13 cellular contexts compared by ENCODE assay signal in genomic region chr9:79757906-79758669, GRCh38.
DNase-seq lines count a peak whose midpoint lies in the region; ATAC-seq and TF ChIP-seq lines count a peak whose summit lies in the region.
"Had no signal": no experiment of that assay in that cellular context is flagged by ENCODE, and none has a peak within 500 bp of the region (broad histone marks: within the 10 kb centered on the region; RNA-seq: fewer than 3 reads in every experiment).

No MANE protein-coding gene starts in this region.

- CTCF ChIA-PET in Panc1 (lab: Charles Lee) = no interaction called here

- in situ Hi-C loops in Panc1 (cut with HindIII; ENCODE audit: low pct_unique_long_range_greater_than_20kb, low sequenced_read_pairs) = no loop called here
- in situ Hi-C loops in HAP-1 (cut with MboI; ENCODE audit: low sequenced_read_pairs) = no loop called here

- H3K4me3 ChIP-seq in heart left ventricle (no peak overlapping the region), right cardiac atrium (ENCODE audit: low read length) (no peak overlapping the region), Panc1 (ENCODE audit: low read depth in 2 of 2, low read length in 2 of 2) (no peak overlapping the region), foreskin fibroblast (ENCODE audit: low read depth in 1 of 2, low read length in 2 of 2) (no peak overlapping the region), upper lobe of right lung (no peak overlapping the region), HAP-1 (no peak overlapping the region)

- H3K36me3 ChIP-seq in heart left ventricle = no peaks in the 10 kb centered on the region
- no peaks in the 10 kb centered on the region for H3K36me3 ChIP-seq in Panc1 (ENCODE audit: control insufficient read depth, insufficient read depth, low read length)
- H3K36me3 ChIP-seq in upper lobe of right lung = no peaks in the 10 kb centered on the region
- H3K36me3 ChIP-seq in HAP-1 (replicated peaks) = no peaks in the 10 kb centered on the region

- ATAC-seq in heart left ventricle (no peak), right cardiac atrium (no peak), Panc1 (no peak), upper lobe of right lung (no peak), HG03025 (IDR thresholded peaks at IDR 0.05; ENCODE audit: low FRiP score, unreplicated experiment) (no peak)
- ATAC-seq: T-cell had no signal

- H3K4me1 ChIP-seq in heart left ventricle (no peaks in the 10 kb centered on the region), right cardiac atrium (ENCODE audit: control insufficient read depth, insufficient read depth, low read length) (no peaks in the 10 kb centered on the region), Panc1 (ENCODE audit: control insufficient read depth, insufficient read depth, low read length) (no peaks in the 10 kb centered on the region), upper lobe of right lung (no peaks in the 10 kb centered on the region), HAP-1 (no peaks in the 10 kb centered on the region)

- H3K27ac ChIP-seq in heart left ventricle (no peak overlapping the region), right cardiac atrium (ENCODE audit: low read length) (no peak overlapping the region), Panc1 (ENCODE audit: low read length) (no peak overlapping the region), upper lobe of right lung (no peak overlapping the region)

- TF ChIP-seq CTCF in heart left ventricle (IDR thresholded peaks at IDR 0.05) (peak in 10 of 12 donors; percentile 10 to 51 (median 34)), Panc1 (IDR thresholded peaks at IDR 0.05) (peak; percentile 5; the same call in 1 of the 2 replicates), foreskin fibroblast (IDR thresholded peaks at IDR 0.05; ENCODE audit: low read depth, low read length) (peak; percentile 50), upper lobe of right lung (IDR thresholded peaks at IDR 0.05) (peak; percentile 55)

- WGBS in heart left ventricle, 4 donors = 50 to 71% (median 58%) methylated on average over 2 of the region's 2 CpGs
- WGBS in right cardiac atrium = 59% methylated on average over 2 of the region's 2 CpGs

- intact Hi-C loops in heart left ventricle (cut with DNase I) (no loop called here), right cardiac atrium (cut with DNase I) (no loop called here), Panc1 (cut with micrococcal nuclease; ENCODE audit: unreplicated experiment) (no loop called here), upper lobe of right lung (cut with DNase I) (no loop called here)

- no peaks in the 10 kb centered on the region for H3K27me3 ChIP-seq in heart left ventricle
- H3K27me3 ChIP-seq in right cardiac atrium (ENCODE audit: control insufficient read depth, insufficient read depth) = no peaks in the 10 kb centered on the region
- H3K27me3 ChIP-seq in Panc1 (ENCODE audit: control insufficient read depth, insufficient read depth, low read length) = no peaks in the 10 kb centered on the region
- no peaks in the 10 kb centered on the region for H3K27me3 ChIP-seq in upper lobe of right lung
- H3K27me3 ChIP-seq in HAP-1 (ENCODE audit: low read depth) = no peaks in the 10 kb centered on the region

- POLR2A ChIA-PET in Panc1 (lab: Charles Lee) = no interaction called here

- TF ChIP-seq POLR2A in heart left ventricle (IDR thresholded peaks at IDR 0.05) = no peak

- DNase-seq in heart left ventricle (no peak), right cardiac atrium (no peak), Panc1 (ENCODE audit: low read depth, low spot score) (no peak), foreskin fibroblast (peak; percentile 24 to 61), upper lobe of right lung (no peak), HAP-1 (ENCODE audit: low spot score in 2 of 2) (no peak), cerebellum (ENCODE audit: low spot score) (no peak)
- DNase-seq: activated T-cell treated with anti-CD3 and anti-CD28 coated beads, Interleukin-2, amount 50 U/mL, for 1 hour; CD4-positive, alpha-beta memory T cell; effector CD8-positive, alpha-beta T cell; NCI-H146; T-cell had no signal

- BruUV-seq in Panc1 (replicated peaks; lab: Mats Ljungman, UMichigan) = no TSS peak

- H3K9me3 ChIP-seq in heart left ventricle (peaks cover 0 to 6% (median 0%) of the 10 kb centered on the region in 12 donors), right cardiac atrium (ENCODE audit: control insufficient read depth, low read length) (no peaks in the 10 kb centered on the region), Panc1 (ENCODE audit: control insufficient read depth, insufficient read depth, low read depth, low read length) (no peaks in the 10 kb centered on the region), upper lobe of right lung (no peaks in the 10 kb centered on the region), HAP-1 (no peaks in the 10 kb centered on the region; the same call in 1 of the 2 replicates)

Comparison
In these comparisons a context has a peak if more than half of its experiments do, and no peak if none do; other contexts are left out.
1. DNase-seq: peak in foreskin fibroblast (2 of 2); none in heart left ventricle (0 of 5), right cardiac atrium (0 of 3), Panc1 (single experiment), upper lobe of right lung (single experiment), HAP-1 (0 of 2) and cerebellum (single experiment).
2. CTCF ChIP-seq: peak in every context shown above with its lines; median percentile 55 in upper lobe of right lung; 50 in foreskin fibroblast; 34 in heart left ventricle; 5 in Panc1.